In the genomic region with DNA sequence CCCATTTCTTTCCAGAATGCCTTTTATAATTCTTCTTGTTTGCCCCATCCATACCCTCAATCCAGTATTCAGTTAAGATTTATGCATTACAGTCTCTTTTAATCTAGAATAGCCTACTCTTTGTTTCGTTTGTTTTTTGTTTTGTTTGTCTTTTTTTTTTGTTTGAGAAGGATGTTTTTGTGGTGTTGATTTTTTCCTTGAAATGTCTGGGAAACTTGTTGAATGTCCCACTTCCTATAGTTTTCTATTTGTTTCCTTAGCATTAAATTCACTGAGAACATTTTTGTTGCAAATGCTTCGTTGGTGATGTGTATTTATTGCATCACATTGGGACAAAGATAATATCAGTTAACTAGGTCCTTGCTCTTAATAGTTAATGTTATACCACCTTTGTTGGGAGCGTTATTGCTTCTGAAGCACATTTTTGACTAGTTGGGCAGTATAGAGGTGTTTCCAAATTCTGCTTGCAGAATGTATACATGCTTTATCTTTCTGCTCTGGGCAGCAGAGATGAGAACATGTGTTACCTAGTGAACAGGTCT, we compare ENCODE assay signal across 28 cellular contexts.
"Had no signal": no experiment of that assay in that cellular context is flagged by ENCODE, and none has a peak within 500 bp of the region (broad histone marks: within the 10 kb centered on the region; RNA-seq: fewer than 3 reads in every experiment).

No MANE protein-coding gene starts in this region.

- H3K27ac Mint-ChIP-seq: activated naive CD4-positive, alpha-beta T cell treated with anti-CD3 and anti-CD28 coated beads for 36 hours; activated T-helper 1 cell treated with anti-CD3 and anti-CD28 coated beads, Interleukin-12 subunit alpha, Interleukin-12 subunit beta, Interleukin-2, Interleukin-4 antibody, amounts not matched to agents 30 ng/mL and 10 ng/mL and 1 ng/mL, durations not matched to agents 14 hours and 24 hours and 36 hours; stimulated activated effector memory CD8-positive, alpha-beta T cell treated with anti-CD3 and anti-CD28 coated beads, Interleukin-12 subunit alpha, Interleukin-12 subunit beta, amount 100 ng/mL, for 72 hours; stimulated activated naive CD8-positive, alpha-beta T cell treated with anti-CD3 and anti-CD28 coated beads, Interleukin-15, Interleukin-2, amounts not matched to agents 100 ng/mL and 50 ng/mL, for 24 hours; type B pancreatic cell had no signal

- FAIRE-seq: colon, endometrium, islet of Langerhans, small intestine, TTC549 had no signal

- H3K27me3 Mint-ChIP-seq: activated CD8-positive, alpha-beta T cell treated with anti-CD3 and anti-CD28 coated beads for 36 hours; naive thymus-derived CD4-positive, alpha-beta T cell; stimulated activated naive CD8-positive, alpha-beta T cell treated with anti-CD3 and anti-CD28 coated beads, Interleukin-15, Interleukin-2, amounts not matched to agents 100 ng/mL and 50 ng/mL, for 24 hours; type B pancreatic cell had no signal

- H3K4me1 ChIP-seq: esophagus squamous epithelium, uterus had no signal

- H3K9me3 ChIP-seq: esophagus squamous epithelium, sigmoid colon, uterus had no signal

- H3K27ac ChIP-seq: epithelial cell of prostate, esophagus squamous epithelium, sigmoid colon, uterus had no signal

- H3K4me3 ChIP-seq: esophagus squamous epithelium, sigmoid colon, uterus had no signal

- H3K27me3 ChIP-seq: esophagus squamous epithelium, sigmoid colon, uterus had no signal

- ATAC-seq: activated CD8-positive, alpha-beta T cell treated with anti-CD3 and anti-CD28 coated beads for 36 hours; naive thymus-derived CD4-positive, alpha-beta T cell; stimulated activated effector memory CD8-positive, alpha-beta T cell treated with anti-CD3 and anti-CD28 coated beads, Interleukin-12 subunit alpha, Interleukin-12 subunit beta, amount 100 ng/mL, for 72 hours had no signal

- DNase-seq: activated CD4-positive, alpha-beta T cell treated with anti-CD3 and anti-CD28 coated beads, Interleukin-2, amount 50 U/mL, for 1 hour; activated CD8-positive, alpha-beta T cell treated with anti-CD3 and anti-CD28 coated beads for 36 hours; activated effector memory CD4-positive, alpha-beta T cell treated with anti-CD3 and anti-CD28 coated beads, Interleukin-2, amount 50 U/mL, for 16 hours; activated naive CD4-positive, alpha-beta T cell treated with anti-CD3 and anti-CD28 coated beads for 36 hours; amniotic stem cell; caudate nucleus; dermis blood vessel endothelial cell; effector CD4-positive, alpha-beta T cell; esophagus squamous epithelium; foreskin melanocyte; mammary epithelial cell; midbrain; naive thymus-derived CD4-positive, alpha-beta T cell; retina; sigmoid colon; small intestine; stimulated activated CD4-positive, alpha-beta T cell treated with anti-CD3 and anti-CD28 coated beads, Interleukin-4, amount 100 ng/mL, for 24 hours; T-helper 9 cell; uterus had no signal

- H3K4me3 Mint-ChIP-seq: activated CD8-positive, alpha-beta T cell treated with anti-CD3 and anti-CD28 coated beads for 36 hours; activated naive CD4-positive, alpha-beta T cell treated with anti-CD3 and anti-CD28 coated beads for 36 hours; activated T-helper 1 cell treated with anti-CD3 and anti-CD28 coated beads, Interleukin-12 subunit alpha, Interleukin-12 subunit beta, Interleukin-2, Interleukin-4 antibody, amounts not matched to agents 30 ng/mL and 10 ng/mL and 1 ng/mL, durations not matched to agents 14 hours and 24 hours and 36 hours; naive thymus-derived CD4-positive, alpha-beta T cell; stimulated activated effector memory CD8-positive, alpha-beta T cell treated with anti-CD3 and anti-CD28 coated beads, Interleukin-12 subunit alpha, Interleukin-12 subunit beta, amount 100 ng/mL, for 72 hours; stimulated activated naive CD8-positive, alpha-beta T cell treated with anti-CD3 and anti-CD28 coated beads, Interleukin-15, Interleukin-2, amounts not matched to agents 100 ng/mL and 50 ng/mL, for 24 hours; type B pancreatic cell had no signal

- H3K9me3 Mint-ChIP-seq: activated CD8-positive, alpha-beta T cell treated with anti-CD3 and anti-CD28 coated beads for 36 hours; activated naive CD4-positive, alpha-beta T cell treated with anti-CD3 and anti-CD28 coated beads for 36 hours; activated T-helper 1 cell treated with anti-CD3 and anti-CD28 coated beads, Interleukin-12 subunit alpha, Interleukin-12 subunit beta, Interleukin-2, Interleukin-4 antibody, amounts not matched to agents 30 ng/mL and 10 ng/mL and 1 ng/mL, durations not matched to agents 14 hours and 24 hours and 36 hours; naive thymus-derived CD4-positive, alpha-beta T cell; stimulated activated effector memory CD8-positive, alpha-beta T cell treated with anti-CD3 and anti-CD28 coated beads, Interleukin-12 subunit alpha, Interleukin-12 subunit beta, amount 100 ng/mL, for 72 hours; stimulated activated naive CD8-positive, alpha-beta T cell treated with anti-CD3 and anti-CD28 coated beads, Interleukin-15, Interleukin-2, amounts not matched to agents 100 ng/mL and 50 ng/mL, for 24 hours; type B pancreatic cell had no signal

- H3K36me3 ChIP-seq: uterus had no signal
